ENCODE assay signal across 17 cellular contexts in genomic region chr2:158935617-158936016, GRCh38.
"Had no signal": no experiment of that assay in that cellular context is flagged by ENCODE, and none has a peak within 500 bp of the region (broad histone marks: within the 10 kb centered on the region; RNA-seq: fewer than 3 reads in every experiment).

No MANE protein-coding gene starts in this region.

- H3K27me3 Mint-ChIP-seq: activated naive CD8-positive, alpha-beta T cell treated with anti-CD3 and anti-CD28 coated beads for 36 hours had no signal

- DNase-seq: activated CD4-positive, alpha-beta T cell treated with anti-CD3 and anti-CD28 coated beads, Interleukin-2, amount 50 U/mL, for 4 hours; activated naive CD8-positive, alpha-beta T cell treated with anti-CD3 and anti-CD28 coated beads for 36 hours; amygdala; effector memory CD8-positive, alpha-beta T cell; foreskin melanocyte; hypothalamus; kidney glomerular epithelial cell; left ventricle myocardium superior; naive thymus-derived CD4-positive, alpha-beta T cell; posterior cingulate gyrus; stimulated activated naive CD4-positive, alpha-beta T cell; SW 1271; T-helper 2 cell; thyroid gland; WERI-Rb-1 had no signal

- H3K9me3 Mint-ChIP-seq: activated naive CD8-positive, alpha-beta T cell treated with anti-CD3 and anti-CD28 coated beads for 36 hours; effector memory CD8-positive, alpha-beta T cell; memory B cell had no signal

- H3K4me3 Mint-ChIP-seq: activated naive CD8-positive, alpha-beta T cell treated with anti-CD3 and anti-CD28 coated beads for 36 hours; effector memory CD8-positive, alpha-beta T cell; memory B cell; naive thymus-derived CD4-positive, alpha-beta T cell had no signal

- ATAC-seq: effector memory CD8-positive, alpha-beta T cell; left ventricle myocardium superior; naive thymus-derived CD4-positive, alpha-beta T cell had no signal

- H3K4me1 Mint-ChIP-seq: activated naive CD8-positive, alpha-beta T cell treated with anti-CD3 and anti-CD28 coated beads for 36 hours; memory B cell; naive thymus-derived CD4-positive, alpha-beta T cell had no signal

- H3K36me3 ChIP-seq: thyroid gland, WERI-Rb-1 had no signal

- H3K27ac Mint-ChIP-seq: activated naive CD8-positive, alpha-beta T cell treated with anti-CD3 and anti-CD28 coated beads for 36 hours; effector memory CD8-positive, alpha-beta T cell; memory B cell; naive thymus-derived CD4-positive, alpha-beta T cell had no signal

- H3K27ac ChIP-seq: epithelial cell of prostate, thyroid gland, WERI-Rb-1 had no signal

- H3K4me3 ChIP-seq: thyroid gland had no signal

- H3K36me3 Mint-ChIP-seq: activated naive CD8-positive, alpha-beta T cell treated with anti-CD3 and anti-CD28 coated beads for 36 hours; memory B cell; naive thymus-derived CD4-positive, alpha-beta T cell had no signal

- H3K27me3 ChIP-seq: thyroid gland had no signal

- H3K9me3 ChIP-seq: thyroid gland had no signal
